ENCODE assay signal across 7 cellular contexts in genomic region chr9:129125478-129125877, GRCh38. TPM values are rescaled to one million over a fixed set of nuclear protein-coding genes. Genes with fewer than 3 reads are reported as not detected.
DNase-seq lines count a peak whose midpoint lies in the region; ATAC-seq and TF ChIP-seq lines count a peak whose summit lies in the region.
"Had no signal": no experiment of that assay in that cellular context is flagged by ENCODE, and none has a peak within 500 bp of the region (broad histone marks: within the 10 kb centered on the region; RNA-seq: fewer than 3 reads in every experiment).

No MANE protein-coding gene starts in this region.

- intact Hi-C loops in PC-3 (cut with micrococcal nuclease) = no loop called here

- CTCF ChIA-PET in PC-3 (lab: Charles Lee) = interaction anchor here (0.6 kb wide), 1 partner anchor 12 kb away, joined by 3 read pairs; no protein-coding TSS in a partner anchor

- H3K36me3 ChIP-seq in PC-3 (ENCODE audit: low read depth, low read length) (peaks cover 11% of the 10 kb centered on the region; the same call in 1 of the 2 replicates), BE2C (peaks cover 48% of the 10 kb centered on the region)

- DNase-seq in Daoy (ENCODE audit: low read depth) = peak; percentile 56
- DNase-seq in PC-3 = peak; percentile 69
- DNase-seq in foreskin melanocyte = peak; percentile 71
- DNase-seq in BE2C = no peak
- DNase-seq in H4 (ENCODE audit: low spot score) = no peak
- DNase-seq: activated CD4-positive, alpha-beta T cell treated with anti-CD3 and anti-CD28 coated beads, Interleukin-2, amount 10 ng/mL, durations not matched to agents 7 days and 5 days had no signal

- POLR2A ChIA-PET in PC-3 (lab: Charles Lee; ENCODE audit: unreplicated experiment) = interaction anchor here (0.6 kb wide), 1 partner anchor 352 kb away, joined by 11 read pairs; no protein-coding TSS in a partner anchor

- BruUV-seq in PC-3 (replicated peaks; lab: Mats Ljungman, UMichigan) = no TSS peak

- H3K79me2 ChIP-seq in PC-3 (ENCODE audit: low read length) = no peaks in the 10 kb centered on the region

- no peaks in the 10 kb centered on the region for H3K27me3 ChIP-seq in PC-3 (ENCODE audit: low read length)
- peaks cover 4% of the 10 kb centered on the region; the same call in 1 of the 2 replicates for H3K27me3 ChIP-seq in BE2C

- H3K27ac ChIP-seq in PC-3 (ENCODE audit: low read length) = peak overlapping the region; percentile 20; the same call in 1 of the 2 replicates

- no peaks in the 10 kb centered on the region for H4K20me1 ChIP-seq in PC-3 (ENCODE audit: low read length)

- H2AFZ ChIP-seq in PC-3 (ENCODE audit: low read length) = no peak overlapping the region

- H3K9me2 ChIP-seq in PC-3 (replicated peaks; ENCODE audit: low read length) = no peaks in the 10 kb centered on the region

- H3K4me3 ChIP-seq in PC-3 (ENCODE audit: low read length) (no peak overlapping the region), BE2C (ENCODE audit: low read depth, low read length) (no peak overlapping the region)

- no peaks in the 10 kb centered on the region for H3K9me3 ChIP-seq in PC-3 (ENCODE audit: low read length)
- no peaks in the 10 kb centered on the region for H3K9me3 ChIP-seq in BE2C

- TF ChIP-seq CTCF in PC-3 (conservative IDR thresholded peaks at IDR 0.05; ENCODE audit: low read depth, low read length) = no peak
- no peak for TF ChIP-seq CTCF in BE2C (IDR thresholded peaks at IDR 0.05; ENCODE audit: low read depth, low read length)

- H3K4me1 ChIP-seq in PC-3 (ENCODE audit: insufficient read depth, low read length) = peaks cover 6% of the 10 kb centered on the region; the same call in 1 of the 2 replicates
- peaks cover 15% of the 10 kb centered on the region for H3K4me1 ChIP-seq in BE2C

- no peak overlapping the region for H3K4me2 ChIP-seq in PC-3 (ENCODE audit: low read length)

- peak; percentile 15; the same call in 1 of the 2 replicates for ATAC-seq in PC-3
- ATAC-seq in GM18873 (IDR thresholded peaks at IDR 0.05; ENCODE audit: low FRiP score, unreplicated experiment) = no peak

- no peaks in the 10 kb centered on the region for H3F3A ChIP-seq in PC-3 (ENCODE audit: low read length, unreplicated experiment)

- no peak overlapping the region for H3K9ac ChIP-seq in PC-3 (ENCODE audit: low read length)

RNA-seq across cellular contexts. Expression of gene PTPA, which starts 14.3 kb away (rescaled TPM):
- total RNA-seq in Daoy (2014; rRNA removed; shearing (Covaris generic)) = 0.63 TPM in 1 of 2 replicates, not detected in the other
- 138 and 154 TPM in 2 replicates for total RNA-seq in PC-3 (2014; rRNA removed)
- polyA plus RNA-seq in BE2C (2012; ENCODE audit: insufficient read depth, insufficient read length, low read depth) = 175 TPM
- 89.0 and 91.8 TPM in 2 replicates for total RNA-seq in H4 (2014; rRNA removed; shearing (Covaris generic))

RNA-seq across cellular contexts. Expression of gene CRAT, which starts 14.9 kb away (rescaled TPM):
- 7.6 and 8.8 TPM in 2 replicates for total RNA-seq in Daoy (2014; rRNA removed; shearing (Covaris generic))
- 12.8 and 16.1 TPM in 2 replicates for total RNA-seq in PC-3 (2014; rRNA removed)
- 15.2 TPM for polyA plus RNA-seq in BE2C (2012; ENCODE audit: insufficient read depth, insufficient read length, low read depth)
- total RNA-seq in H4 (2014; rRNA removed; shearing (Covaris generic)) = 14.5 and 21.2 TPM in 2 replicates

RNA-seq across cellular contexts. Expression of gene DOLPP1, which starts 44.6 kb away (rescaled TPM):
- total RNA-seq in Daoy (2014; rRNA removed; shearing (Covaris generic)) = 18.1 and 19.5 TPM in 2 replicates
- 27.3 and 37.1 TPM in 2 replicates for total RNA-seq in PC-3 (2014; rRNA removed)
- 116 TPM for polyA plus RNA-seq in BE2C (2012; ENCODE audit: insufficient read depth, insufficient read length, low read depth)
- 17.1 and 17.5 TPM in 2 replicates for total RNA-seq in H4 (2014; rRNA removed; shearing (Covaris generic))

RNA-seq across cellular contexts. Expression of gene IER5L, which starts 52.6 kb away (rescaled TPM):
- total RNA-seq in Daoy (2014; rRNA removed; shearing (Covaris generic)) = not detected in 2 replicates
- 42.8 and 46.1 TPM in 2 replicates for total RNA-seq in PC-3 (2014; rRNA removed)
- 38.6 TPM for polyA plus RNA-seq in BE2C (2012; ENCODE audit: insufficient read depth, insufficient read length, low read depth)
- total RNA-seq in H4 (2014; rRNA removed; shearing (Covaris generic)) = 12.9 and 24.3 TPM in 2 replicates

Comparison
In these comparisons a context has a peak if more than half of its experiments do, and no peak if none do; other contexts are left out.
1. DNase-seq: peak in Daoy (single experiment), PC-3 (single experiment) and foreskin melanocyte (single experiment); none in BE2C (single experiment) and H4 (single experiment).
2. RNA of gene PTPA, which starts 14.3 kb away (total RNA-seq): 138 to 154 TPM in PC-3 and 89.0 to 91.8 TPM in H4; 0.63 TPM in Daoy; every median in the first group is over 10 times any median in the second.